Comparison of ENCODE assay signal across 1 cellular context in the genomic region with DNA sequence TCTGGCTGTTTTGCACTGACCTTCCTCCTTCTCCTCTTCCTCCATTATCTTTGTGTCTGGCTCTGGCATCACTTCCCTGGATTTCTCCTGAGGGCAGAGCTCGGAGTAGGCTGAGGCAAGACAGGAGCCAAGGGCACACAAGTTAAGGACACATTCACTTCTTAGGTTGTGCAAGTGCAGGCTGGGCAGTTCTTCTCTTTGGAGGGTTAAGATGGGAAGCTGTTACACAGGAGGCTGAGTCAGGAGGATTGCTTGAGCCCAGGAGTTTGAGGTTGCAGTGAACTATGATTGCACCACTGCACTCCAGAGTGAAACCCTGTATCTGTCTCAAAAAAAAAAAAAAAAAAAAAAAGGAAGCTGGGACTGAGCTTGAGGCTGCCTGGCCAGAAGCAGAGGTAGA.
TF ChIP-seq lines count a peak whose summit lies in the region.

No MANE protein-coding gene starts in this region.

TF ChIP-seq in HepG2, 621 proteins besides CTCF, POLR2A, EP300 and RAD21:
- TF ChIP-seq ZNF710 (CRISPR knock-in tag; IDR thresholded peaks at IDR 0.05; ENCODE audit: borderline replicate concordance) (no peak), ZNF703 (CRISPR knock-in tag; IDR thresholded peaks at IDR 0.05; ENCODE audit: borderline replicate concordance) (no peak), MEIS2 (CRISPR knock-in tag; IDR thresholded peaks at IDR 0.05) (no peak), FLYWCH1 (CRISPR knock-in tag; IDR thresholded peaks at IDR 0.05) (no peak), ZNF557 (CRISPR knock-in tag; IDR thresholded peaks at IDR 0.05) (no peak), ZNF260 (CRISPR knock-in tag; IDR thresholded peaks at IDR 0.05; ENCODE audit: borderline replicate concordance, low read depth) (no peak), ZNF205 (CRISPR knock-in tag; IDR thresholded peaks at IDR 0.05) (no peak), HHEX (CRISPR knock-in tag; IDR thresholded peaks at IDR 0.05) (no peak), ZNF10 (CRISPR knock-in tag; IDR thresholded peaks at IDR 0.05; ENCODE audit: borderline replicate concordance, low read depth) (no peak), REL (CRISPR knock-in tag; conservative IDR thresholded peaks at IDR 0.05) (no peak), ZNF446 (CRISPR knock-in tag; IDR thresholded peaks at IDR 0.05) (no peak), MNT (IDR thresholded peaks at IDR 0.05) (no peak), ZC3H4 (CRISPR knock-in tag; IDR thresholded peaks at IDR 0.05; ENCODE audit: borderline replicate concordance) (no peak)
- TF ChIP-seq, protein P1, sequence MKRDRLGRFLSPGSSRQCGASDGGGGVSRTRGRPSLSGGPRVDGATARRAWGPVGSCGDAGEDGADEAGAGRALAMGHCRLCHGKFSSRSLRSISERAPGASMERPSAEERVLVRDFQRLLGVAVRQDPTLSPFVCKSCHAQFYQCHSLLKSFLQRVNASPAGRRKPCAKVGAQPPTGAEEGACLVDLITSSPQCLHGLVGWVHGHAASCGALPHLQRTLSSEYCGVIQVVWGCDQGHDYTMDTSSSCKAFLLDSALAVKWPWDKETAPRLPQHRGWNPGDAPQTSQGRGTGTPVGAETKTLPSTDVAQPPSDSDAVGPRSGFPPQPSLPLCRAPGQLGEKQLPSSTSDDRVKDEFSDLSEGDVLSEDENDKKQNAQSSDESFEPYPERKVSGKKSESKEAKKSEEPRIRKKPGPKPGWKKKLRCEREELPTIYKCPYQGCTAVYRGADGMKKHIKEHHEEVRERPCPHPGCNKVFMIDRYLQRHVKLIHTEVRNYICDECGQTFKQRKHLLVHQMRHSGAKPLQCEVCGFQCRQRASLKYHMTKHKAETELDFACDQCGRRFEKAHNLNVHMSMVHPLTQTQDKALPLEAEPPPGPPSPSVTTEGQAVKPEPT (CRISPR knock-in tag; IDR thresholded peaks at IDR 0.05; ENCODE audit: low read depth), result no peak
- TF ChIP-seq, protein P2, sequence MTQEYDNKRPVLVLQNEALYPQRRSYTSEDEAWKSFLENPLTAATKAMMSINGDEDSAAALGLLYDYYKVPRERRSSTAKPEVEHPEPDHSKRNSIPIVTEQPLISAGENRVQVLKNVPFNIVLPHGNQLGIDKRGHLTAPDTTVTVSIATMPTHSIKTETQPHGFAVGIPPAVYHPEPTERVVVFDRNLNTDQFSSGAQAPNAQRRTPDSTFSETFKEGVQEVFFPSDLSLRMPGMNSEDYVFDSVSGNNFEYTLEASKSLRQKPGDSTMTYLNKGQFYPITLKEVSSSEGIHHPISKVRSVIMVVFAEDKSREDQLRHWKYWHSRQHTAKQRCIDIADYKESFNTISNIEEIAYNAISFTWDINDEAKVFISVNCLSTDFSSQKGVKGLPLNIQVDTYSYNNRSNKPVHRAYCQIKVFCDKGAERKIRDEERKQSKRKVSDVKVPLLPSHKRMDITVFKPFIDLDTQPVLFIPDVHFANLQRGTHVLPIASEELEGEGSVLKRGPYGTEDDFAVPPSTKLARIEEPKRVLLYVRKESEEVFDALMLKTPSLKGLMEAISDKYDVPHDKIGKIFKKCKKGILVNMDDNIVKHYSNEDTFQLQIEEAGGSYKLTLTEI (CRISPR knock-in tag; conservative IDR thresholded peaks at IDR 0.05), result no peak
- TF ChIP-seq, protein P3, sequence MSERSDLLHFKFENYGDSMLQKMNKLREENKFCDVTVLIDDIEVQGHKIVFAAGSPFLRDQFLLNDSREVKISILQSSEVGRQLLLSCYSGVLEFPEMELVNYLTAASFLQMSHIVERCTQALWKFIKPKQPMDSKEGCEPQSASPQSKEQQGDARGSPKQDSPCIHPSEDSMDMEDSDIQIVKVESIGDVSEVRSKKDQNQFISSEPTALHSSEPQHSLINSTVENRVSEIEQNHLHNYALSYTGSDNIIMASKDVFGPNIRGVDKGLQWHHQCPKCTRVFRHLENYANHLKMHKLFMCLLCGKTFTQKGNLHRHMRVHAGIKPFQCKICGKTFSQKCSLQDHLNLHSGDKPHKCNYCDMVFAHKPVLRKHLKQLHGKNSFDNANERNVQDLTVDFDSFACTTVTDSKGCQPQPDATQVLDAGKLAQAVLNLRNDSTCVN (CRISPR knock-in tag; IDR thresholded peaks at IDR 0.05; ENCODE audit: borderline replicate concordance), result no peak
- TF ChIP-seq, protein P4, sequence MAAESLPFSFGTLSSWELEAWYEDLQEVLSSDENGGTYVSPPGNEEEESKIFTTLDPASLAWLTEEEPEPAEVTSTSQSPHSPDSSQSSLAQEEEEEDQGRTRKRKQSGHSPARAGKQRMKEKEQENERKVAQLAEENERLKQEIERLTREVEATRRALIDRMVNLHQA (CRISPR knock-in tag; IDR thresholded peaks at IDR 0.05), result no peak
